ENCODE assay signal across 24 cellular contexts in the genomic region with DNA sequence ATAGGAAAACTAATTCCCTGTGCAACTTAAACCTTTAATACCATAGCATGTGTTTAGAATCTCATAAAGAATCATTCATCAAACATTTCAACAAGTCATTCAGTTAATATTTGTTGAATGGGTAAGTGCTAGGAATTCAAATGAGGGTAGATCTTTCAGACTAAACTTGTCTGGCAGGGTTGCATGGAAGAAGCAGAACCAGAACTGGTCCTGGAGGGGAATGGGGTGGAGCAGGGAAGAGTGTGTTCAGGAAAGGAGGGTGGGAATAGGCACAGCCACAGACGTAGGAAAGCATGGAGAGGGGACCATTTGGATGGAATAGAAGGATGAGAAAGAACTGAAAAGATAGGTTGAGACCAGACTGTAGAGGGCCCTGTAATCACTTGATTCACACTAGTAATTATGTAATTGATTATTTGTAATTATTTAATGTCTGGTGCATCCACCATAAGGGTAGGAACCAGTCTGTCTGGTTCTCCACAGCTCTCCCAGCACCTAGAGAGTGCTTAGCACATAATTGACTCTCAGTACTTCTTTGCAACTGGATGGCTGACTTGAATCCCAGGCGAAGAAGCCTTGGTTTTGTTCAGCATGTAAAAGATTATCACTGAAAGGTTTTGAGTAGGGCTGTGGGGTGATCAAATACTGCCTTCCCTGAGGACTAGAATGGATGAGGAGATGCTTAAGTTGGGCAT. TPM values are rescaled to one million over a fixed set of nuclear protein-coding genes. Genes with fewer than 3 reads are reported as not detected.
DNase-seq lines count a peak whose midpoint lies in the region; ATAC-seq, FAIRE-seq and TF ChIP-seq lines count a peak whose summit lies in the region.
"Had no signal": no experiment of that assay in that cellular context is flagged by ENCODE, and none has a peak within 500 bp of the region (broad histone marks: within the 10 kb centered on the region; RNA-seq: fewer than 3 reads in every experiment).

No MANE protein-coding gene starts in this region.

- CTCF ChIA-PET in A549 (lab: Yijun Ruan, JAX): no interaction called here

- H3K9me2 ChIP-seq in GM23338 (ENCODE audit: insufficient read depth): no peaks in the 10 kb centered on the region
- H3K9me2 ChIP-seq: SK-N-SH had no signal

- no peak for TF ChIP-seq EP300 in A549 (IDR thresholded peaks at IDR 0.05)

- peaks cover 36% of the 10 kb centered on the region for H3K79me2 ChIP-seq in GM23338 (replicated peaks; ENCODE audit: insufficient read depth)
- H3K79me2 ChIP-seq in keratinocyte (ENCODE audit: control insufficient read depth, insufficient read depth, low read length): peaks cover 40% of the 10 kb centered on the region

- no peak overlapping the region for H3K4me3 Mint-ChIP-seq in GM23338
- H3K4me3 Mint-ChIP-seq: activated CD4-positive, alpha-beta memory T cell treated with anti-CD3 and anti-CD28 coated beads, Interleukin-2, amount 10 ng/mL, durations not matched to agents 7 days and 5 days; CD4-positive, CD25-positive, alpha-beta regulatory T cell; stimulated activated naive CD8-positive, alpha-beta T cell treated with anti-CD3 and anti-CD28 coated beads, Interleukin-15, Interleukin-2, amounts not matched to agents 100 ng/mL and 50 ng/mL, for 24 hours had no signal

- H3K9me3 ChIP-seq in A549: no peaks in the 10 kb centered on the region
- no peaks in the 10 kb centered on the region for H3K9me3 ChIP-seq in RWPE2 (ENCODE audit: severe bottlenecking)
- H3K9me3 ChIP-seq in keratinocyte (ENCODE audit: control insufficient read depth, low read depth, low read length): no peaks in the 10 kb centered on the region
- H3K9me3 ChIP-seq: left ventricle myocardium inferior, Peyer's patch, SK-N-SH, tibial artery had no signal

- peak overlapping the region; percentile 98 for H3K4me2 ChIP-seq in A549
- peak overlapping the region; percentile 89 for H3K4me2 ChIP-seq in GM23338
- H3K4me2 ChIP-seq in keratinocyte (ENCODE audit: control insufficient read depth, extremely low read depth, insufficient read depth, low read depth, low read length): peak overlapping the region; percentile 88
- H3K4me2 ChIP-seq: SK-N-SH had no signal

- no peaks in the 10 kb centered on the region for H3F3A ChIP-seq in GM23338 (replicated peaks; ENCODE audit: low read depth)

- H3K9ac ChIP-seq in keratinocyte (ENCODE audit: control insufficient read depth, extremely low read depth, insufficient read depth, low read length): peak overlapping the region; percentile 29
- H3K9ac ChIP-seq: SK-N-SH had no signal

- H3K27ac ChIP-seq in A549 (no peak overlapping the region), GM23338 (ENCODE audit: low read depth) (no peak overlapping the region), RWPE2 (ENCODE audit: poor library complexity, severe bottlenecking) (peak overlapping the region; percentile 81), keratinocyte (ENCODE audit: control insufficient read depth, insufficient read depth, low read length) (no peak overlapping the region)
- H3K27ac ChIP-seq: left ventricle myocardium inferior, Peyer's patch, tibial artery had no signal

- no peaks in the 10 kb centered on the region for H3K9me1 ChIP-seq in keratinocyte (ENCODE audit: control insufficient read depth, extremely low read depth, insufficient read depth, low read length)

- peaks cover 12% of the 10 kb centered on the region for H3K4me1 Mint-ChIP-seq in GM23338

- peaks cover 8% of the 10 kb centered on the region; the same call in 1 of the 2 replicates for H4K20me1 ChIP-seq in GM23338 (replicated peaks; ENCODE audit: insufficient read depth)
- H4K20me1 ChIP-seq in keratinocyte (ENCODE audit: control insufficient read depth, extremely low read depth, insufficient read depth, low read length): no peaks in the 10 kb centered on the region

- no peaks in the 10 kb centered on the region for H3K27me3 ChIP-seq in GM23338 (ENCODE audit: insufficient read depth)
- no peaks in the 10 kb centered on the region for H3K27me3 ChIP-seq in RWPE2 (ENCODE audit: insufficient read depth, poor library complexity, severe bottlenecking)
- no peaks in the 10 kb centered on the region for H3K27me3 ChIP-seq in keratinocyte (ENCODE audit: control insufficient read depth, extremely low read depth, insufficient read depth, low read length)
- H3K27me3 ChIP-seq: Peyer's patch had no signal

- H3K36me3 Mint-ChIP-seq in GM23338 (ENCODE audit: low read depth): peaks cover 4% of the 10 kb centered on the region; the same call in 1 of the 3 replicates
- H3K36me3 Mint-ChIP-seq: CD4-positive, CD25-positive, alpha-beta regulatory T cell had no signal

- peaks cover 3% of the 10 kb centered on the region for H3K27me3 Mint-ChIP-seq in GM23338 (ENCODE audit: insufficient read depth, low read depth, poor library complexity)
- H3K27me3 Mint-ChIP-seq: CD4-positive, CD25-positive, alpha-beta regulatory T cell; stimulated activated naive CD8-positive, alpha-beta T cell treated with anti-CD3 and anti-CD28 coated beads, Interleukin-15, Interleukin-2, amounts not matched to agents 100 ng/mL and 50 ng/mL, for 24 hours had no signal

- dilution Hi-C loops in keratinocyte (cut with MboI; ENCODE audit: extremely low pct_ligation_motif_present, low sequenced_read_pairs): no loop called here

- no peak overlapping the region for H3K27ac Mint-ChIP-seq in GM23338
- H3K27ac Mint-ChIP-seq: activated CD4-positive, alpha-beta memory T cell treated with anti-CD3 and anti-CD28 coated beads, Interleukin-2, amount 10 ng/mL, durations not matched to agents 7 days and 5 days; CD4-positive, CD25-positive, alpha-beta regulatory T cell; stimulated activated naive CD8-positive, alpha-beta T cell treated with anti-CD3 and anti-CD28 coated beads, Interleukin-15, Interleukin-2, amounts not matched to agents 100 ng/mL and 50 ng/mL, for 24 hours had no signal

- H3K4me3 ChIP-seq in A549 (no peak overlapping the region), GM23338 (peak overlapping the region; percentile 81), RWPE2 (ENCODE audit: severe bottlenecking) (peak overlapping the region; percentile 76), keratinocyte (ENCODE audit: control insufficient read depth in 2 of 3, extremely low read depth in 1 of 3, insufficient read depth in 2 of 3, low read depth in 1 of 3, low read length in 3 of 3) (peak overlapping the region; percentile 59 to 87 (median 72))
- H3K4me3 ChIP-seq: left ventricle myocardium inferior, Peyer's patch, tibial artery had no signal

- peaks cover 35% of the 10 kb centered on the region for H3K4me1 ChIP-seq in A549
- H3K4me1 ChIP-seq in GM23338 (ENCODE audit: insufficient read depth): peaks cover 33% of the 10 kb centered on the region
- H3K4me1 ChIP-seq in RWPE2 (ENCODE audit: insufficient read depth, poor library complexity, severe bottlenecking): peaks cover 23% of the 10 kb centered on the region
- H3K4me1 ChIP-seq in keratinocyte (ENCODE audit: control insufficient read depth, extremely low read depth, insufficient read depth, low read length): peaks cover 29% of the 10 kb centered on the region

- FAIRE-seq in A549 (lab: Jason Lieb, UNC) (no peak), keratinocyte (lab: Jason Lieb, UNC) (no peak)
- FAIRE-seq: frontal cortex, GM12892, small intestine had no signal

- H3K36me3 ChIP-seq in GM23338 (ENCODE audit: insufficient read depth) (no peaks in the 10 kb centered on the region), RWPE2 (ENCODE audit: low read depth) (peaks cover 56% of the 10 kb centered on the region), keratinocyte (ENCODE audit: control insufficient read depth in 2 of 2, extremely low read depth in 1 of 2, insufficient read depth in 2 of 2, low read length in 2 of 2) (no peaks in the 10 kb centered on the region)
- H3K36me3 ChIP-seq: left ventricle myocardium inferior, Peyer's patch, tibial artery had no signal

- H3K9me3 Mint-ChIP-seq in GM23338: no peaks in the 10 kb centered on the region
- H3K9me3 Mint-ChIP-seq: activated CD4-positive, alpha-beta memory T cell treated with anti-CD3 and anti-CD28 coated beads, Interleukin-2, amount 10 ng/mL, durations not matched to agents 7 days and 5 days; CD4-positive, CD25-positive, alpha-beta regulatory T cell; stimulated activated naive CD8-positive, alpha-beta T cell treated with anti-CD3 and anti-CD28 coated beads, Interleukin-15, Interleukin-2, amounts not matched to agents 100 ng/mL and 50 ng/mL, for 24 hours had no signal

- POLR2A ChIA-PET in A549 (lab: Yijun Ruan, JAX): no interaction called here

- 78% methylated on average over 2 of the region's 2 CpGs for WGBS in A549 (ENCODE audit: missing lambda C conversion rate)

- no peak overlapping the region for H2AFZ ChIP-seq in GM23338
- H2AFZ ChIP-seq in keratinocyte (ENCODE audit: control insufficient read depth, low read length): no peak overlapping the region

- ATAC-seq in A549 (no peak), GM23338 (no peak), RWPE2 (ENCODE audit: low read depth) (no peak)

- no peak for TF ChIP-seq RAD21 in A549 (conservative IDR thresholded peaks at IDR 0.05 in 1 of 2, IDR thresholded peaks at IDR 0.05 in 1 of 2)

- no peak for DNase-seq in A549 (ENCODE audit: low read depth in 1 of 2, low spot score in 1 of 2)
- DNase-seq in GM23338 (ENCODE audit: low spot score): no peak
- DNase-seq in RWPE2 (ENCODE audit: low spot score): no peak
- no peak for DNase-seq in keratinocyte (ENCODE audit: low read depth, low spot score)
- no peak for DNase-seq in RPMI8226
- no peak for DNase-seq in GM19238 (ENCODE audit: insufficient read length, low spot score)
- no peak for DNase-seq in globus pallidus (ENCODE audit: low spot score)
- DNase-seq in NCI-H1436 (lab: John Stamatoyannopoulos, UW): no peak
- DNase-seq: activated CD4-positive, alpha-beta memory T cell treated with anti-CD3 and anti-CD28 coated beads, Interleukin-2, amount 10 ng/mL, durations not matched to agents 7 days and 5 days; activated naive CD4-positive, alpha-beta T cell treated with Interleukin-2 at 50 U/mL for 16 hours; CD4-positive, CD25-positive, alpha-beta regulatory T cell; erythroblast; Kasumi-1; left ventricle myocardium inferior; NCI-H1105; NCI-H82; Peyer's patch; SK-N-SH; small intestine; stimulated activated CD4-positive, alpha-beta T cell treated with anti-CD3 and anti-CD28 coated beads, Interleukin-4, amount 100 ng/mL, for 1 hour; tibial artery had no signal

- no peak for TF ChIP-seq POLR2A in A549 (IDR thresholded peaks at IDR 0.05; ENCODE audit: low read length)

- TF ChIP-seq CTCF in A549 (IDR thresholded peaks at IDR 0.05): no peak
- no peak for TF ChIP-seq CTCF in GM23338 (conservative IDR thresholded peaks at IDR 0.05; ENCODE audit: low read depth in 2 of 2)
- TF ChIP-seq CTCF in RWPE2 (IDR thresholded peaks at IDR 0.05; ENCODE audit: poor library complexity, severe bottlenecking): no peak
- TF ChIP-seq CTCF in keratinocyte (optimal IDR thresholded peaks at IDR 0.05 in 1 of 3, IDR thresholded peaks at IDR 0.05 in 1 of 3, conservative IDR thresholded peaks at IDR 0.05 in 1 of 3; ENCODE audit: extremely low read depth in 1 of 3, insufficient read depth in 2 of 3, low read length in 3 of 3): no peak

RNA-seq across cellular contexts. Expression of a gene that starts 3.0 kb away (rescaled TPM):
- polyA plus RNA-seq in A549 (2011; rRNA removed): 8.5 and 10.2 TPM in 2 replicates
- polyA plus RNA-seq in A549 (2012; cell fraction: cytosol; rRNA removed): 3.0 and 3.8 TPM in 2 replicates
- 6.1 and 7.3 TPM in 2 replicates for polyA plus RNA-seq in A549 (2012; cell fraction: nucleus; rRNA removed)
- polyA plus RNA-seq in A549 (2017; fragmentation: RNase III; extraction: RNeasy Plus Mini Kit Qiagen cat#74134 plus additional on column Dnase treatment): 5.3 to 6.1 TPM (median 5.4 TPM) in 3 replicates
- 11.2 and 12.0 TPM in 2 replicates for polyA minus RNA-seq in A549 (2011; rRNA and poly(A)+ RNA removed)
- 30.8 and 37.5 TPM in 2 replicates for total RNA-seq in GM23338 (2014; rRNA removed; shearing (Covaris generic))
- 5.3 and 5.8 TPM in 2 replicates for polyA plus RNA-seq in GM23338 (2016; fragmentation: Nextera tagmentation; extraction: Ambion mirVana)
- polyA plus RNA-seq in keratinocyte: 6.5 to 9.4 TPM (median 7.2 TPM) in 3 replicates
- 6.9 TPM for polyA plus RNA-seq in keratinocyte (2011; ENCODE audit: low read depth)
- 5.5 and 7.8 TPM in 2 replicates for polyA plus RNA-seq in keratinocyte (2011; cell fraction: cytosol; rRNA removed)
- polyA plus RNA-seq in keratinocyte (2011; cell fraction: nucleus; rRNA removed): 23.7 and 27.0 TPM in 2 replicates
- 7.3 and 9.4 TPM in 2 replicates for polyA plus RNA-seq in keratinocyte (2012; ENCODE audit: low replicate concordance)
- 15.0 to 21.5 TPM (median 21.2 TPM) in 3 replicates for polyA minus RNA-seq in keratinocyte
- polyA minus RNA-seq in keratinocyte (2011; cell fraction: cytosol; rRNA and poly(A)+ RNA removed): 7.9 TPM
- 22.4 and 35.8 TPM in 2 replicates for polyA minus RNA-seq in keratinocyte (2011; cell fraction: nucleus; rRNA and poly(A)+ RNA removed)
